22 cellular contexts compared by ENCODE assay signal in genomic region chr2:73989972-73990371, GRCh38.
"Had no signal": no experiment of that assay in that cellular context is flagged by ENCODE, and none has a peak within 500 bp of the region (broad histone marks: within the 10 kb centered on the region; RNA-seq: fewer than 3 reads in every experiment).

No MANE protein-coding gene starts in this region.

- H3K9me3 ChIP-seq: adrenal gland, colonic mucosa, left lung, transverse colon had no signal

- H3K4me3 Mint-ChIP-seq: activated CD4-positive, alpha-beta T cell treated with anti-CD3 and anti-CD28 coated beads, Interleukin-2, amount 10 ng/mL, durations not matched to agents 7 days and 5 days had no signal

- H3K36me3 ChIP-seq: adrenal gland, colonic mucosa, transverse colon had no signal

- FAIRE-seq: keratinocyte had no signal

- H3K4me3 ChIP-seq: adrenal gland, colonic mucosa, hepatocyte, left lung, skin epidermis, transverse colon had no signal

- H2AFZ ChIP-seq: hepatocyte had no signal

- DNase-seq: activated CD4-positive, alpha-beta T cell treated with anti-CD3 and anti-CD28 coated beads, Interleukin-2, amount 10 ng/mL, durations not matched to agents 7 days and 5 days; activated CD8-positive, alpha-beta memory T cell treated with anti-CD3 and anti-CD28 coated beads, Interleukin-2, amount 50 U/mL, for 48 hours; activated naive CD4-positive, alpha-beta T cell; adrenal gland; caudate nucleus; colonic mucosa; left lung; mammary epithelial cell; naive B cell; nucleus accumbens; posterior cingulate gyrus; stimulated activated CD4-positive, alpha-beta T cell treated with anti-CD3 and anti-CD28 coated beads, Interleukin-15, amount 100 ng/mL, for 24 hours; stimulated activated CD4-positive, alpha-beta T cell treated with anti-CD3 and anti-CD28 coated beads, Interleukin-4, amount 100 ng/mL, for 1 hour; stimulated activated naive CD8-positive, alpha-beta T cell treated with anti-CD3 and anti-CD28 coated beads, Interleukin-15, Interleukin-2, amounts not matched to agents 100 U/mL and 50 U/mL, for 24 hours; SW 1271; transverse colon had no signal

- H3K27ac ChIP-seq: adrenal gland, colonic mucosa, hepatocyte, left lung, skin epidermis, transverse colon had no signal

- ATAC-seq: esophagus mucosa; left lung; stimulated activated naive CD8-positive, alpha-beta T cell treated with anti-CD3 and anti-CD28 coated beads, Interleukin-15, Interleukin-2, amounts not matched to agents 100 U/mL and 50 U/mL, for 24 hours had no signal

- H3K27me3 Mint-ChIP-seq: activated CD4-positive, alpha-beta T cell treated with anti-CD3 and anti-CD28 coated beads, Interleukin-2, amount 10 ng/mL, durations not matched to agents 7 days and 5 days; naive B cell had no signal

- H3K27me3 ChIP-seq: adrenal gland, colonic mucosa, hepatocyte, left lung, transverse colon had no signal

- H3K27ac Mint-ChIP-seq: activated CD4-positive, alpha-beta T cell treated with anti-CD3 and anti-CD28 coated beads, Interleukin-2, amount 10 ng/mL, durations not matched to agents 7 days and 5 days; activated T-helper 1 cell treated with anti-CD3 and anti-CD28 coated beads, Interleukin-12 subunit alpha, Interleukin-12 subunit beta, Interleukin-2, Interleukin-4 antibody, amounts not matched to agents 30 ng/mL and 10 ng/mL and 1 ng/mL, durations not matched to agents 14 hours and 24 hours and 36 hours; T-helper 2 cell treated with Interferon-gamma antibody and Interleukin-4, amounts not matched to agents 5 μg/mL and 100 μg/mL, for 36 hours had no signal
